In genomic region chr17:47703191-47703591, GRCh38 we compare ENCODE assay signal across 1 cellular context.
TF ChIP-seq lines count a peak whose summit lies in the region.

No MANE protein-coding gene starts in this region.

TF ChIP-seq in HepG2, 621 proteins besides CTCF, POLR2A, EP300 and RAD21:
- TF ChIP-seq FOXC1 (CRISPR knock-in tag; IDR thresholded peaks at IDR 0.05; ENCODE audit: borderline replicate concordance) = no peak
- TF ChIP-seq, protein P1, sequence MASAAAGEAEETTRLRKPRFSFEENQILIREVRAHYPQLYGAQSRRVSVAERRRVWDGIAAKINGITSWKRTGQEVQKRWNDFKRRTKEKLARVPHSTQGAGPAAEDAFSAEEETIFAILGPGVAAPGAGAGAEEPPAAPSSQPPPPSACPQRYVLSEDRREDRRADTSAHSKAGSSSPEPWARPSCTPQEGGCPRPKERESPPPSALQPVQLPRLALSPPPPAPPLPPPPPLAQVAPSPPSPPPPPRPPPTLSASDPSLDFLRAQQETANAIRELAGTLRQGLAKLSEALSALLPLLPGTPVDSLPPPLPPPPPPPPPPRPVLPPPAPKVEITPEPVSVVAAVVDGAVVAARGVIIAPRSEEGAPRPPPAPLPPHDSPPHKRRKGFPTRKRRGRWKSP (CRISPR knock-in tag; IDR thresholded peaks at IDR 0.05) = no peak
